23 cellular contexts compared by ENCODE assay signal in genomic region chr22:40028098-40028425, GRCh38. TPM values are rescaled to one million over a fixed set of nuclear protein-coding genes. Genes with fewer than 3 reads are reported as not detected.
DNase-seq lines count a peak whose midpoint lies in the region; ATAC-seq and TF ChIP-seq lines count a peak whose summit lies in the region.
"Had no signal": no experiment of that assay in that cellular context is flagged by ENCODE, and none has a peak within 500 bp of the region (broad histone marks: within the 10 kb centered on the region; RNA-seq: fewer than 3 reads in every experiment).

No MANE protein-coding gene starts in this region.

- intact Hi-C loops in upper lobe of right lung (cut with DNase I), result no loop called here

- H3K18ac ChIP-seq in neuronal stem cell (ENCODE audit: low read length), result peak overlapping the region; percentile 18

- H3K4me2 ChIP-seq in SK-N-SH (no peak overlapping the region), neuronal stem cell (ENCODE audit: insufficient read depth, low read length, poor library complexity, severe bottlenecking) (no peak overlapping the region)
- H3K4me2 ChIP-seq: GM23338 had no signal

- H3K14ac ChIP-seq in neuronal stem cell (ENCODE audit: low read length), result peak overlapping the region; percentile 42

- no peak for TF ChIP-seq CTCF in SK-N-SH (IDR thresholded peaks at IDR 0.05)
- TF ChIP-seq CTCF in RWPE2 (IDR thresholded peaks at IDR 0.05; ENCODE audit: poor library complexity, severe bottlenecking), result no peak
- no peak for TF ChIP-seq CTCF in upper lobe of right lung (IDR thresholded peaks at IDR 0.05)

- H3K36me3 ChIP-seq in SK-N-SH (replicated peaks in 1 of 2; ENCODE audit: control insufficient read depth in 1 of 2, insufficient read depth in 2 of 2, low read length in 1 of 2) (no peaks in the 10 kb centered on the region), RWPE2 (ENCODE audit: low read depth) (no peaks in the 10 kb centered on the region), neuronal stem cell (replicated peaks in 1 of 2; ENCODE audit: control insufficient read depth in 2 of 2, insufficient read depth in 2 of 2, low read length in 2 of 2) (no peaks in the 10 kb centered on the region), upper lobe of right lung (no peaks in the 10 kb centered on the region)
- H3K36me3 ChIP-seq: SJSA1 had no signal

- H2BK15ac ChIP-seq in neuronal stem cell (ENCODE audit: low read length), result peak overlapping the region; percentile 91

- no peak for TF ChIP-seq EP300 in SK-N-SH (IDR thresholded peaks at IDR 0.05; ENCODE audit: borderline replicate concordance in 1 of 2, low read depth in 1 of 2, low read length in 1 of 2)

- no peaks in the 10 kb centered on the region for H4K20me1 ChIP-seq in SK-N-SH (ENCODE audit: insufficient read depth)

- peak overlapping the region; percentile 57 for H2AK5ac ChIP-seq in neuronal stem cell (ENCODE audit: low read depth, low read length)

- peak overlapping the region; percentile 96 for H3K23ac ChIP-seq in neuronal stem cell (ENCODE audit: low read depth, low read length, poor library complexity)

- H3K4ac ChIP-seq in neuronal stem cell (ENCODE audit: low read length), result peak overlapping the region; percentile 45

- H2AFZ ChIP-seq in SK-N-SH (ENCODE audit: low read depth), result no peak overlapping the region
- peak overlapping the region; percentile 69 for H2AFZ ChIP-seq in neuronal stem cell (ENCODE audit: low read length)
- H2AFZ ChIP-seq: GM23338 had no signal

- H4K8ac ChIP-seq in neuronal stem cell (ENCODE audit: low read depth, low read length), result peak overlapping the region; percentile 25

- ATAC-seq in SK-N-SH treated with all-trans-retinoic acid at 6 μM for 48 hours (no peak), RWPE2 (ENCODE audit: low read depth) (no peak), upper lobe of right lung (no peak), HG02571 (IDR thresholded peaks at IDR 0.05; ENCODE audit: unreplicated experiment) (no peak), HG02763 (IDR thresholded peaks at IDR 0.05; ENCODE audit: unreplicated experiment) (no peak)
- ATAC-seq: CD8-positive, alpha-beta T cell had no signal

- H3K9me2 ChIP-seq in SK-N-SH, result no peaks in the 10 kb centered on the region

- H3K4me3 ChIP-seq in SK-N-SH (ENCODE audit: low read depth in 2 of 2, low read length in 1 of 2), result no peak overlapping the region
- H3K4me3 ChIP-seq in RWPE2 (ENCODE audit: severe bottlenecking), result no peak overlapping the region
- H3K4me3 ChIP-seq in neuronal stem cell (ENCODE audit: low read length in 2 of 2), result no peak overlapping the region
- H3K4me3 ChIP-seq in upper lobe of right lung, result no peak overlapping the region
- H3K4me3 ChIP-seq: GM23338, Peyer's patch, SJSA1 had no signal

- H4K91ac ChIP-seq in neuronal stem cell (ENCODE audit: low read depth, low read length, poor library complexity), result peak overlapping the region; percentile 23

- H3K27me3 ChIP-seq in SK-N-SH (ENCODE audit: insufficient read depth), result no peaks in the 10 kb centered on the region
- H3K27me3 ChIP-seq in RWPE2 (ENCODE audit: insufficient read depth, poor library complexity, severe bottlenecking), result no peaks in the 10 kb centered on the region
- H3K27me3 ChIP-seq in neuronal stem cell (ENCODE audit: control insufficient read depth in 3 of 3, insufficient read depth in 3 of 3, low read depth in 1 of 3, low read length in 3 of 3), result peaks cover 0 to 42% (median 0%) of the 10 kb centered on the region in 3 experiments
- H3K27me3 ChIP-seq in upper lobe of right lung, result no peaks in the 10 kb centered on the region
- H3K27me3 ChIP-seq: Peyer's patch, SJSA1 had no signal

- no CpG with 5 or more reads among the region's 6 CpGs for WGBS in SK-N-SH (ENCODE audit: low lambda C conversion rate)
- WGBS in neuronal stem cell (ENCODE audit: extremely low coverage in 2 of 2, insufficient read length in 2 of 2, insufficient replicate concordance in 1 of 2), 2 donors, result no CpG with 5 or more reads among the region's 6 CpGs

- DNase-seq in SK-N-SH, result peak; percentile 44
- peak; percentile 25 for DNase-seq in RWPE2 (ENCODE audit: low spot score)
- DNase-seq in neuronal stem cell (ENCODE audit: low spot score), result no peak
- DNase-seq in upper lobe of right lung, result peak; percentile 49
- DNase-seq in NCI-H524 (lab: John Stamatoyannopoulos, UW), result no peak
- DNase-seq: ACHN; DMS153; HCEC 1CT; NCI-H1105; NCI-H146; NCI-H2029; NCI-H2227 treated with DMSO at 0.1 percent for 48 hours; NCI-H510A treated with DMSO at 0.1 percent for 48 hours; NCI-H774; NK-92 treated with Interleukin-12 subunit alpha and Interleukin-12 subunit beta, amount 100 ng/mL, for 24 hours had no signal

- H3K9me3 ChIP-seq in SK-N-SH, result no peaks in the 10 kb centered on the region
- H3K9me3 ChIP-seq in RWPE2 (ENCODE audit: severe bottlenecking), result no peaks in the 10 kb centered on the region
- no peaks in the 10 kb centered on the region for H3K9me3 ChIP-seq in neuronal stem cell (replicated peaks in 1 of 2; ENCODE audit: control insufficient read depth in 2 of 2, insufficient read depth in 1 of 2, low read depth in 1 of 2, low read length in 2 of 2)
- no peaks in the 10 kb centered on the region for H3K9me3 ChIP-seq in upper lobe of right lung
- H3K9me3 ChIP-seq: Peyer's patch, SJSA1 had no signal

- H3F3A ChIP-seq in SK-N-SH (replicated peaks; ENCODE audit: insufficient read depth), result no peaks in the 10 kb centered on the region

- POLR2A ChIA-PET in SK-N-SH (lab: Yijun Ruan, JAX), result interaction anchor here (0.6 kb wide), 1 partner anchor 12 kb away, joined by 3 read pairs; no protein-coding TSS in a partner anchor

- H2BK12ac ChIP-seq in neuronal stem cell (ENCODE audit: low read length), result peak overlapping the region; percentile 24

- no peak overlapping the region for H2BK120ac ChIP-seq in neuronal stem cell (ENCODE audit: low read depth, low read length)

- H2BK5ac ChIP-seq in neuronal stem cell (ENCODE audit: low read length), result no peak overlapping the region

- no peak overlapping the region for H3K9ac ChIP-seq in SK-N-SH
- no peak overlapping the region for H3K9ac ChIP-seq in neuronal stem cell (ENCODE audit: low read depth, low read length, poor library complexity)

- CTCF ChIA-PET in SK-N-SH (lab: Yijun Ruan, JAX), result interaction anchor here (0.6 to 3.1 kb wide), 6 partner anchors 11 to 499 kb away, joined by 3 to 13 read pairs (median 4); no protein-coding TSS in a partner anchor

- no peaks in the 10 kb centered on the region for H3K79me1 ChIP-seq in neuronal stem cell (ENCODE audit: low read depth, low read length)

- H3K27ac ChIP-seq in SK-N-SH (ENCODE audit: low read depth in 2 of 2, low read length in 1 of 2) (no peak overlapping the region; a peak in 1 of 4 replicates), RWPE2 (ENCODE audit: poor library complexity, severe bottlenecking) (no peak overlapping the region), neuronal stem cell (replicated peaks; ENCODE audit: low read length) (no peak overlapping the region), upper lobe of right lung (no peak overlapping the region)
- H3K27ac ChIP-seq: 22Rv1, Peyer's patch, SJSA1 had no signal

- TF ChIP-seq RAD21 in SK-N-SH (IDR thresholded peaks at IDR 0.05; ENCODE audit: low read length), result no peak

- H3K79me2 ChIP-seq in SK-N-SH (ENCODE audit: insufficient read depth), result no peaks in the 10 kb centered on the region

- H3K4me1 ChIP-seq in SK-N-SH (ENCODE audit: control insufficient read depth in 1 of 2, insufficient read depth in 2 of 2, low read depth in 1 of 2, low read length in 1 of 2) (peaks cover 0 to 11% of the 10 kb centered on the region in 2 experiments; a peak in 1 of 4 replicates), RWPE2 (ENCODE audit: insufficient read depth, poor library complexity, severe bottlenecking) (peaks cover 2% of the 10 kb centered on the region), neuronal stem cell (ENCODE audit: control insufficient read depth in 2 of 2, insufficient read depth in 1 of 2, low read depth in 1 of 2, low read length in 2 of 2) (peaks cover 7 to 13% of the 10 kb centered on the region in 2 donors), upper lobe of right lung (no peaks in the 10 kb centered on the region)
- H3K4me1 ChIP-seq: Peyer's patch, SJSA1 had no signal

TF ChIP-seq in SK-N-SH, 30 proteins besides CTCF, POLR2A, EP300 and RAD21 (continues in another document):
- TF ChIP-seq JUND (IDR thresholded peaks at IDR 0.05) (no peak), PBX3 (IDR thresholded peaks at IDR 0.05) (no peak), SIN3A (IDR thresholded peaks at IDR 0.05; ENCODE audit: borderline replicate concordance, low read depth, low read length) (no peak), YY1 (IDR thresholded peaks at IDR 0.05; ENCODE audit: low read depth) (no peak), GATA2 (CRISPR knock-in tag; IDR thresholded peaks at IDR 0.05) (no peak), MXI1 (IDR thresholded peaks at IDR 0.05; ENCODE audit: low read depth, low read length) (no peak)

TF ChIP-seq in SK-N-SH treated with all-trans-retinoic acid at 6 μM for 48 hours, 23 proteins besides CTCF, POLR2A, EP300 and RAD21 (continues in another document):
- no peak for TF ChIP-seq TOX (CRISPR knock-in tag; IDR thresholded peaks at IDR 0.05; ENCODE audit: borderline replicate concordance)
- no peak for TF ChIP-seq ZNF565 (CRISPR knock-in tag; conservative IDR thresholded peaks at IDR 0.05; ENCODE audit: low read depth)
- TF ChIP-seq PPARA (CRISPR knock-in tag; IDR thresholded peaks at IDR 0.05; ENCODE audit: borderline replicate concordance), result no peak

RNA-seq across cellular contexts. Expression of gene FAM83F, which starts 33.3 kb away (rescaled TPM):
- not detected in 2 replicates for polyA plus RNA-seq in SK-N-SH (2012; rRNA removed)
- not detected in 2 replicates for polyA plus RNA-seq in SK-N-SH (2012; cell fraction: cytosol; rRNA removed)
- polyA plus RNA-seq in SK-N-SH (2012; cell fraction: nucleus; rRNA removed), result not detected in 2 replicates
- 0.03 TPM for polyA plus RNA-seq in neuronal stem cell (2013, experiment 1 of 2)
- polyA plus RNA-seq in neuronal stem cell (2013, experiment 2 of 2), result 0.04 TPM
- total RNA-seq in upper lobe of right lung, result 0.35 TPM
- total RNA-seq: SJSA1 had no signal

Comparison
In these comparisons a context has a peak if more than half of its experiments do, and no peak if none do; other contexts are left out.
1. DNase-seq: peak in SK-N-SH (single experiment), RWPE2 (single experiment) and upper lobe of right lung (single experiment); none in neuronal stem cell (single experiment) and NCI-H524 (0 of 2).